In the genomic region with DNA sequence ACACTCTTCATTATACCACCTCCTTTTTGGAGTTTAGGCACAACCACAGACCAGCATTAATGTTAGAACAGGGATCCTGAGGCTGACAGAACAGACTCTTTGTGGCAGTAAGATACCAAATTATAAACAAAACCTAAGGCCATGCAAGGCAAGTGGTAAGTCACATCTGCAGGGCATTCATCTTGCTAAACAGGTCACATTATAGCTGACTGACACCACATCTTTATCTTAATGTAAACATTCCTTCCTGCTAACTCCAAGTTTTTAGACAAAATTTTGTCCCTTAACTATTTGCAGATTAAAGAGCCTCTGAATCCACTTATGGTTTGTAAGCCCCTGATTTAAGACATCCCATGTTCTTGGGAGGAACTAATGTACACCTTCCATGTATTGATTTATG, we compare ENCODE assay signal across 1 cellular context.
TF ChIP-seq lines count a peak whose summit lies in the region.

No MANE protein-coding gene starts in this region.

TF ChIP-seq in HEK293, 187 proteins besides CTCF, POLR2A, EP300 and RAD21 (continued from another document):
- TF ChIP-seq, protein P1, sequence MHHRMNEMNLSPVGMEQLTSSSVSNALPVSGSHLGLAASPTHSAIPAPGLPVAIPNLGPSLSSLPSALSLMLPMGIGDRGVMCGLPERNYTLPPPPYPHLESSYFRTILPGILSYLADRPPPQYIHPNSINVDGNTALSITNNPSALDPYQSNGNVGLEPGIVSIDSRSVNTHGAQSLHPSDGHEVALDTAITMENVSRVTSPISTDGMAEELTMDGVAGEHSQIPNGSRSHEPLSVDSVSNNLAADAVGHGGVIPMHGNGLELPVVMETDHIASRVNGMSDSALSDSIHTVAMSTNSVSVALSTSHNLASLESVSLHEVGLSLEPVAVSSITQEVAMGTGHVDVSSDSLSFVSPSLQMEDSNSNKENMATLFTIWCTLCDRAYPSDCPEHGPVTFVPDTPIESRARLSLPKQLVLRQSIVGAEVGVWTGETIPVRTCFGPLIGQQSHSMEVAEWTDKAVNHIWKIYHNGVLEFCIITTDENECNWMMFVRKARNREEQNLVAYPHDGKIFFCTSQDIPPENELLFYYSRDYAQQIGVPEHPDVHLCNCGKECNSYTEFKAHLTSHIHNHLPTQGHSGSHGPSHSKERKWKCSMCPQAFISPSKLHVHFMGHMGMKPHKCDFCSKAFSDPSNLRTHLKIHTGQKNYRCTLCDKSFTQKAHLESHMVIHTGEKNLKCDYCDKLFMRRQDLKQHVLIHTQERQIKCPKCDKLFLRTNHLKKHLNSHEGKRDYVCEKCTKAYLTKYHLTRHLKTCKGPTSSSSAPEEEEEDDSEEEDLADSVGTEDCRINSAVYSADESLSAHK (tag by site-specific recombination; IDR thresholded peaks at IDR 0.05) = no peak
- TF ChIP-seq ZNF777 (tag by site-specific recombination; IDR thresholded peaks at IDR 0.05; ENCODE audit: borderline replicate concordance) (no peak), ZXDB (tag by site-specific recombination; IDR thresholded peaks at IDR 0.05) (peak; percentile 72), TRIM28 (IDR thresholded peaks at IDR 0.05; ENCODE audit: borderline replicate concordance, low read length) (peak; percentile 65; the same call in 1 of the 2 replicates), ZNF623 (tag by site-specific recombination; IDR thresholded peaks at IDR 0.05) (no peak), ZNF133 (tag by site-specific recombination; IDR thresholded peaks at IDR 0.05) (no peak)
